11 cellular contexts compared by ENCODE assay signal in the genomic region with DNA sequence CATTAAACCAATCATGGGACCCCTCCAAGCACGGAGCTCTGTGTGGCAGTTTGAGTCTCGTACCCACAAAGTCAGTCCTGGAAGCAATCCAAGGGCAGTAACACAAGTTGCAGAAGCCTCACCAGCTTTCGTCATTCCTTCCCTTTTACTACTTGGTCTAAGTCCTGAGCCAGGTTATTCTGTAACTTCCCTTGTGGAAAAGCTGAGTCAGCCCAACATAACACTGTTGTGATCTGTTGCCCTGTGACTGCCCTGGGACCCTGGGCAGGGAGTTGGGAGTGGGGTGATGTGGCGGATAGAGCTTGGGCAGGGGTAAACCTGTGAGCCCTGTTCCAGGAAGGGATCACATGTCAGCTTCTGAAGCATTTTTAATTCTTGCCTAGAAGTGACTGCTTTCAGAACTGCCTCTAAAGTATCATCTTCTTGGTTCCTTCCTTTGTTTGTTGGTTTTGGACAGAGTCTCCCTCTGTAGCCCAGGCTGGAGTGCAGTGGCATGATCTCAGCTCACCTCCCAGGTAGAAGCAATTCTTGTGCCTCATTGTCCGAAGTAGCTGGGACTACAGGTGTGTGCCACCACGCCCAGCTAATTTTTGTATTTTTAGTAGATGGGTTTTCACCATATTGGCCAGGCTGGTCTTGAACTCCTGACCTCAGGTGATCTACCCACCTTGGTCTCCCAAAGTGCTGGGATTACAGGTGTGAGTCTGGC.
DNase-seq lines count a peak whose midpoint lies in the region; ATAC-seq, FAIRE-seq and TF ChIP-seq lines count a peak whose summit lies in the region.
"Had no signal": no experiment of that assay in that cellular context is flagged by ENCODE, and none has a peak within 500 bp of the region (broad histone marks: within the 10 kb centered on the region; RNA-seq: fewer than 3 reads in every experiment).

No MANE protein-coding gene starts in this region.

- H3K9me3 ChIP-seq in endothelial cell of umbilical vein (replicated peaks; ENCODE audit: control insufficient read depth, insufficient read depth, low read length), result no peaks in the 10 kb centered on the region
- no peaks in the 10 kb centered on the region for H3K9me3 ChIP-seq in lower lobe of right lung

- H3K27me3 Mint-ChIP-seq in stimulated activated naive CD8-positive, alpha-beta T cell treated with anti-CD3 and anti-CD28 coated beads, Interleukin-15, amount 100 ng/mL, for 72 hours, result no peaks in the 10 kb centered on the region

- H3K36me3 ChIP-seq in endothelial cell of umbilical vein (ENCODE audit: control insufficient read depth in 2 of 2, extremely low read depth in 1 of 2, insufficient read depth in 2 of 2, low read length in 2 of 2), result no peaks in the 10 kb centered on the region
- H3K36me3 ChIP-seq in lower lobe of right lung, result no peaks in the 10 kb centered on the region

- no peaks in the 10 kb centered on the region for H3K9me1 ChIP-seq in endothelial cell of umbilical vein (replicated peaks; ENCODE audit: control insufficient read depth, extremely low read depth, insufficient read depth, low read length)

- CTCF ChIA-PET in endothelial cell of umbilical vein (lab: Charles Lee), result interaction anchor here (0.8 to 1.4 kb wide), 3 partner anchors 29 to 347 kb away, joined by 3 read pairs; no protein-coding TSS in a partner anchor

- H3K27ac ChIP-seq in endothelial cell of umbilical vein (ENCODE audit: insufficient read depth, low read depth, low read length), result no peak overlapping the region
- H3K27ac ChIP-seq in lower lobe of right lung, result peak overlapping the region; percentile 4

- no peak overlapping the region for H3K4me3 ChIP-seq in endothelial cell of umbilical vein (replicated peaks in 1 of 3; ENCODE audit: insufficient read depth in 1 of 3, low read depth in 1 of 3, low read length in 3 of 3)
- no peak overlapping the region for H3K4me3 ChIP-seq in lower lobe of right lung

- H3K27me3 ChIP-seq in endothelial cell of umbilical vein (ENCODE audit: control insufficient read depth in 2 of 2, insufficient read depth in 2 of 2, low read length in 2 of 2) (no peaks in the 10 kb centered on the region), lower lobe of right lung (ENCODE audit: low read depth) (no peaks in the 10 kb centered on the region)

- TF ChIP-seq CTCF in endothelial cell of umbilical vein (IDR thresholded peaks at IDR 0.05; ENCODE audit: extremely low read depth in 1 of 2, insufficient read depth in 1 of 2, low read depth in 1 of 2, low read length in 2 of 2), result no peak
- no peak for TF ChIP-seq CTCF in lower lobe of right lung (IDR thresholded peaks at IDR 0.05)

- FAIRE-seq in endothelial cell of umbilical vein (lab: Jason Lieb, UNC), result no peak

- H3K4me3 Mint-ChIP-seq in stimulated activated naive CD8-positive, alpha-beta T cell treated with anti-CD3 and anti-CD28 coated beads, Interleukin-15, amount 100 ng/mL, for 72 hours, result no peak overlapping the region
- H3K4me3 Mint-ChIP-seq: T-helper 1 cell treated with Interleukin-12 subunit alpha and Interleukin-12 subunit beta and Interleukin-4 antibody, amounts not matched to agents 30 μg/mL and 1 μg/mL, for 36 hours had no signal

- no peaks in the 10 kb centered on the region for H3K79me2 ChIP-seq in endothelial cell of umbilical vein (ENCODE audit: control insufficient read depth, insufficient read depth, low read length)

- no peaks in the 10 kb centered on the region for H3K4me1 Mint-ChIP-seq in stimulated activated naive CD8-positive, alpha-beta T cell treated with anti-CD3 and anti-CD28 coated beads, Interleukin-15, amount 100 ng/mL, for 72 hours

- H3K27ac Mint-ChIP-seq in stimulated activated naive CD8-positive, alpha-beta T cell treated with anti-CD3 and anti-CD28 coated beads, Interleukin-15, amount 100 ng/mL, for 72 hours, result peak overlapping the region; percentile 72 to 86
- H3K27ac Mint-ChIP-seq: T-helper 1 cell treated with Interleukin-12 subunit alpha and Interleukin-12 subunit beta and Interleukin-4 antibody, amounts not matched to agents 30 μg/mL and 1 μg/mL, for 36 hours had no signal

- intact Hi-C loops in endothelial cell of umbilical vein (cut with micrococcal nuclease) (no loop called here), lower lobe of right lung (cut with DNase I) (no loop called here)

- no peak for DNase-seq in stimulated activated naive CD8-positive, alpha-beta T cell treated with anti-CD3 and anti-CD28 coated beads, Interleukin-15, amount 100 ng/mL, for 72 hours
- no peak for DNase-seq in stimulated activated naive CD8-positive, alpha-beta T cell treated with anti-CD3 and anti-CD28 coated beads, Interleukin-15, Interleukin-2, amounts not matched to agents 100 U/mL and 50 U/mL, for 24 hours
- peak; percentile 87 for DNase-seq in endothelial cell of umbilical vein (ENCODE audit: low read depth, low spot score)
- DNase-seq in lower lobe of right lung, result no peak
- DNase-seq in NCI-H1694 (lab: John Stamatoyannopoulos, UW), result no peak
- no peak for DNase-seq in GM19240 (ENCODE audit: insufficient read length, low spot score)
- DNase-seq in cerebellum (ENCODE audit: low spot score), result no peak
- DNase-seq: MM.1S; stimulated activated CD4-positive, alpha-beta T cell treated with anti-CD3 and anti-CD28 coated beads, Interleukin-4, amount 100 ng/mL, for 24 hours had no signal

- no peaks in the 10 kb centered on the region for H4K20me1 ChIP-seq in endothelial cell of umbilical vein (replicated peaks; ENCODE audit: control insufficient read depth, extremely low read depth, insufficient read depth, low read length)

- POLR2A ChIA-PET in endothelial cell of umbilical vein (lab: Charles Lee), result no interaction called here

- H3K9ac ChIP-seq in endothelial cell of umbilical vein (replicated peaks; ENCODE audit: extremely low read depth, insufficient read depth, low read length), result no peak overlapping the region

- BruUV-seq in endothelial cell of umbilical vein (replicated peaks; lab: Mats Ljungman, UMichigan), result no TSS peak

- H3K4me1 ChIP-seq in endothelial cell of umbilical vein (ENCODE audit: control insufficient read depth, extremely low read depth, insufficient read depth, low read length) (peaks cover 17% of the 10 kb centered on the region), lower lobe of right lung (peaks cover 5% of the 10 kb centered on the region)

- ATAC-seq in stimulated activated naive CD8-positive, alpha-beta T cell treated with anti-CD3 and anti-CD28 coated beads, Interleukin-15, amount 100 ng/mL, for 72 hours, result no peak
- ATAC-seq in stimulated activated naive CD8-positive, alpha-beta T cell treated with anti-CD3 and anti-CD28 coated beads, Interleukin-15, Interleukin-2, amounts not matched to agents 100 U/mL and 50 U/mL, for 24 hours, result no peak
- ATAC-seq in lower lobe of right lung (peak; percentile 61 to 75), HG03442 (IDR thresholded peaks at IDR 0.05; ENCODE audit: unreplicated experiment) (no peak)

- peak overlapping the region; percentile 18 for H3K4me2 ChIP-seq in endothelial cell of umbilical vein (ENCODE audit: insufficient read depth, low read length)

- TF ChIP-seq POLR2A in endothelial cell of umbilical vein (IDR thresholded peaks at IDR 0.05; ENCODE audit: low read depth, low read length), result no peak

- dilution Hi-C loops in endothelial cell of umbilical vein (cut with MboI; ENCODE audit: extremely low pct_ligation_motif_present, low sequenced_read_pairs), result no loop called here

- H3K9me3 Mint-ChIP-seq in stimulated activated naive CD8-positive, alpha-beta T cell treated with anti-CD3 and anti-CD28 coated beads, Interleukin-15, amount 100 ng/mL, for 72 hours, result peaks cover 22 to 23% of the 10 kb centered on the region in 2 donors

- H2AFZ ChIP-seq in endothelial cell of umbilical vein (ENCODE audit: low read depth, low read length), result peak overlapping the region; percentile 73

TF ChIP-seq in endothelial cell of umbilical vein, 7 proteins besides CTCF, POLR2A, EP300 and RAD21:
- peak; percentile 5 for TF ChIP-seq FOS (IDR thresholded peaks at IDR 0.05; ENCODE audit: borderline replicate concordance, insufficient read depth, low read length)
- TF ChIP-seq, protein P1, sequence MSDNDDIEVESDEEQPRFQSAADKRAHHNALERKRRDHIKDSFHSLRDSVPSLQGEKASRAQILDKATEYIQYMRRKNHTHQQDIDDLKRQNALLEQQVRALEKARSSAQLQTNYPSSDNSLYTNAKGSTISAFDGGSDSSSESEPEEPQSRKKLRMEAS (IDR thresholded peaks at IDR 0.05; ENCODE audit: insufficient read depth, insufficient read length), result no peak

Comparison
In these comparisons a context has a peak if more than half of its experiments do, and no peak if none do; other contexts are left out.
1. ATAC-seq: peak in lower lobe of right lung (2 of 2); none in stimulated activated naive CD8-positive, alpha-beta T cell treated with anti-CD3 and anti-CD28 coated beads, Interleukin-15, amount 100 ng/mL, for 72 hours (single experiment), stimulated activated naive CD8-positive, alpha-beta T cell treated with anti-CD3 and anti-CD28 coated beads, Interleukin-15, Interleukin-2, amounts not matched to agents 100 U/mL and 50 U/mL, for 24 hours (single experiment) and HG03442 (single experiment).